8 cellular contexts compared by ENCODE assay signal in the genomic region with DNA sequence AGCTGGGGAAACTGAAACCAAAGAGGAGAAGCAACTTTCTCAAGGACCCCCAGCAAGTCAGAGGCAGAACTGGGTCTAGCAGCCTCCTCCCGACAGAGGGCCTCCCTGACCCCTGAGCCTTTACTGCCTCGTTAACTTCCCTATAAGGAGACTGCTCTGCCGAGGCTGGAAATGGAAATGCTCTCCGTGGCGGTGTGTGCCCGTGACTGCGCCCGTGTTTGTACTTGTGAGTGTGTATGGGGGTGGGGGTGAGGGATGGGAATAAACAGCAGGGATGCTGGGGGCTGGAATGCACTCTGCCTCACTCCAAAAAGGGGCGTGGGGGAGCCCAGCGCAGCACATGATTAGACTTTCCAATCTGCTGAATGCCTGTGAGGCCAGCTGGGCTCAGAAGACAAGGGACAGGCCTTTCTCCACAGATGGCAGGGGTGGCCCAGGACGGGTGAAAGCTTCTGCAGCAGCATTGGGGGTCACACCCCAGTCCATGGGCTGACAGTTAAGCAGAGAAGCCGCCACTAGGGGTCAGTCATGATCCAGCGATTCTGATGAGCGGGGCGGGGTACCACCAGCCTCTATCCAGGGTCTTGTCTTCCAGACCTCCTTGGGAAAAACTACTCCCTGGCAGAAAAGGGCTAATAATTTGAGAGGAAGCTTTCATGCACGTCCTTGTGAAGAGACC. TPM values are rescaled to one million over a fixed set of nuclear protein-coding genes. Genes with fewer than 3 reads are reported as not detected.
DNase-seq lines count a peak whose midpoint lies in the region.

No MANE protein-coding gene starts in this region.

- H2BK120ac ChIP-seq in mesenchymal stem cell (ENCODE audit: low read depth, low read length), result no peak overlapping the region

- H2AFZ ChIP-seq in mesenchymal stem cell (ENCODE audit: low read depth, low read length), result peak overlapping the region; percentile 39

- H2AK5ac ChIP-seq in mesenchymal stem cell (ENCODE audit: low read length, severe bottlenecking), result no peak overlapping the region

- DNase-seq in activated effector memory CD4-positive, alpha-beta T cell treated with anti-CD3 and anti-CD28 coated beads, Interleukin-2, amount 50 U/mL, for 16 hours, result peak; percentile 83
- no peak for DNase-seq in activated effector memory CD4-positive, alpha-beta T cell treated with Interleukin-2 at 50 U/mL for 16 hours
- peak; percentile 5 for DNase-seq in NCI-H1105 treated with DMSO at 0.1 percent for 48 hours (lab: John Stamatoyannopoulos, UW)
- peak; percentile 60 for DNase-seq in activated CD4-positive, alpha-beta T cell treated with anti-CD3 and anti-CD28 coated beads, Interleukin-2, amount 50 U/mL, for 1 hour
- DNase-seq in mesenchymal stem cell, result peak; percentile 28
- DNase-seq in stimulated activated CD8-positive, alpha-beta memory T cell treated with anti-CD3 and anti-CD28 coated beads, Interleukin-15, amount 100 ng/mL, for 1 hour (ENCODE audit: low read depth), result peak; percentile 45
- DNase-seq in GOT3 (lab: John Stamatoyannopoulos, UW), result no peak

- H3K79me1 ChIP-seq in mesenchymal stem cell (replicated peaks; ENCODE audit: low read length, poor library complexity, severe bottlenecking), result no peaks in the 10 kb centered on the region

- H3K27ac ChIP-seq in duodenal mucosa (ENCODE audit: low read depth, low read length), result no peak overlapping the region
- no peak overlapping the region for H3K27ac ChIP-seq in mesenchymal stem cell (ENCODE audit: low read length, poor library complexity, severe bottlenecking)

- H3K27me3 ChIP-seq in duodenal mucosa (ENCODE audit: control insufficient read depth in 1 of 2, insufficient read depth in 2 of 2, low read length in 2 of 2) (peaks cover 0 to 7% of the 10 kb centered on the region in 2 donors), mesenchymal stem cell (ENCODE audit: control insufficient read depth in 1 of 2, insufficient read depth in 1 of 2, low read length in 2 of 2) (peaks cover 33 to 38% of the 10 kb centered on the region in 2 experiments)

- H3K36me3 ChIP-seq in duodenal mucosa (ENCODE audit: control insufficient read depth in 1 of 2, insufficient read depth in 2 of 2, low read length in 2 of 2) (no peaks in the 10 kb centered on the region), mesenchymal stem cell (ENCODE audit: control insufficient read depth in 1 of 2, insufficient read depth in 2 of 2, low read depth in 1 of 2, low read length in 2 of 2) (no peaks in the 10 kb centered on the region)

- 22% methylated on average over 16 of the region's 16 CpGs for WGBS in mesenchymal stem cell

- H3K18ac ChIP-seq in mesenchymal stem cell (ENCODE audit: low read depth in 1 of 2, low read length in 2 of 2), result no peak overlapping the region

- H3K14ac ChIP-seq in mesenchymal stem cell (ENCODE audit: low read length in 2 of 2), result peak overlapping the region in 1 of 2 experiments; percentile 76

- H3K4me1 ChIP-seq in duodenal mucosa (ENCODE audit: control insufficient read depth in 1 of 2, insufficient read depth in 2 of 2, low read length in 2 of 2) (peaks cover 0 to 3% of the 10 kb centered on the region in 2 donors), mesenchymal stem cell (ENCODE audit: control insufficient read depth, insufficient read depth, low read depth, low read length) (peaks cover 7% of the 10 kb centered on the region)

- H3K9ac ChIP-seq in duodenal mucosa (ENCODE audit: low read depth in 1 of 2, low read length in 2 of 2), result no peak overlapping the region
- peak overlapping the region; percentile 59 for H3K9ac ChIP-seq in mesenchymal stem cell (ENCODE audit: low read length)

- H2BK12ac ChIP-seq in mesenchymal stem cell (ENCODE audit: low read length in 2 of 2), result no peak overlapping the region

- no peak overlapping the region for H3K4me2 ChIP-seq in mesenchymal stem cell (ENCODE audit: low read length, poor library complexity, severe bottlenecking)

- H3K23ac ChIP-seq in mesenchymal stem cell (ENCODE audit: low read length in 2 of 2), result no peak overlapping the region

- H4K91ac ChIP-seq in mesenchymal stem cell (ENCODE audit: low read length), result no peak overlapping the region

- no peak overlapping the region for H2BK15ac ChIP-seq in mesenchymal stem cell (ENCODE audit: low read depth, poor library complexity, severe bottlenecking)

- H3K4ac ChIP-seq in mesenchymal stem cell (ENCODE audit: low read depth in 1 of 2, low read length in 2 of 2), result no peak overlapping the region

- H4K8ac ChIP-seq in mesenchymal stem cell (ENCODE audit: low read length), result no peak overlapping the region

- no peak overlapping the region for H2BK5ac ChIP-seq in mesenchymal stem cell (ENCODE audit: low read depth, low read length, poor library complexity, severe bottlenecking)

- H3K4me3 ChIP-seq in duodenal mucosa (ENCODE audit: low read depth in 1 of 2, low read length in 2 of 2) (peak overlapping the region; percentile 29 to 40), mesenchymal stem cell (ENCODE audit: insufficient read depth in 1 of 2, low read depth in 1 of 2, low read length in 2 of 2) (peak overlapping the region in 1 of 2 experiments; percentile 76)

- no peaks in the 10 kb centered on the region for H3K9me3 ChIP-seq in duodenal mucosa (ENCODE audit: control insufficient read depth in 1 of 2, low read length in 2 of 2)
- no peaks in the 10 kb centered on the region for H3K9me3 ChIP-seq in mesenchymal stem cell (ENCODE audit: control insufficient read depth, low read length)

RNA-seq across cellular contexts. Expression of a gene that starts 26.8 kb away (rescaled TPM):
- polyA plus RNA-seq in mesenchymal stem cell (2013, experiment 1 of 2), result 35.2 TPM
- polyA plus RNA-seq in mesenchymal stem cell (2013, experiment 2 of 2), result 33.6 TPM

RNA-seq across cellular contexts. Expression of a gene that starts 27.2 kb away (rescaled TPM):
- 23.3 TPM for polyA plus RNA-seq in mesenchymal stem cell (2013, experiment 1 of 2)
- polyA plus RNA-seq in mesenchymal stem cell (2013, experiment 2 of 2), result 21.9 TPM

Comparison
In these comparisons a context has a peak if more than half of its experiments do, and no peak if none do; other contexts are left out.
1. DNase-seq: peak in activated effector memory CD4-positive, alpha-beta T cell treated with anti-CD3 and anti-CD28 coated beads, Interleukin-2, amount 50 U/mL, for 16 hours (single experiment), NCI-H1105 treated with DMSO at 0.1 percent for 48 hours (single experiment), activated CD4-positive, alpha-beta T cell treated with anti-CD3 and anti-CD28 coated beads, Interleukin-2, amount 50 U/mL, for 1 hour (single experiment), mesenchymal stem cell (single experiment) and stimulated activated CD8-positive, alpha-beta memory T cell treated with anti-CD3 and anti-CD28 coated beads, Interleukin-15, amount 100 ng/mL, for 1 hour (single experiment); none in activated effector memory CD4-positive, alpha-beta T cell treated with Interleukin-2 at 50 U/mL for 16 hours (single experiment) and GOT3 (single experiment).